ENCODE assay signal across 10 cellular contexts in genomic region chr5:62093981-62094380, GRCh38.
DNase-seq lines count a peak whose midpoint lies in the region; ATAC-seq, FAIRE-seq and TF ChIP-seq lines count a peak whose summit lies in the region.
"Had no signal": no experiment of that assay in that cellular context is flagged by ENCODE, and none has a peak within 500 bp of the region (broad histone marks: within the 10 kb centered on the region; RNA-seq: fewer than 3 reads in every experiment).

No MANE protein-coding gene starts in this region.

- no peak for TF ChIP-seq RAD21 in HepG2 (CRISPR knock-in tag; IDR thresholded peaks at IDR 0.05)

- H2AFZ ChIP-seq in HepG2 (ENCODE audit: low read length): no peak overlapping the region

- no peaks in the 10 kb centered on the region for H3K4me1 ChIP-seq in HepG2 (ENCODE audit: insufficient read depth, low read length)

- no peaks in the 10 kb centered on the region for H3K36me3 ChIP-seq in HepG2 (replicated peaks in 1 of 2; ENCODE audit: control insufficient read depth in 1 of 2, insufficient read depth in 2 of 2, low read length in 2 of 2)
- H3K36me3 ChIP-seq: heart right ventricle had no signal

- POLR2A ChIA-PET in HepG2 (lab: Yijun Ruan, JAX): no interaction called here

- intact Hi-C loops in HepG2 (cut with micrococcal nuclease; ENCODE audit: unreplicated experiment) (loop anchor here (10.0 kb wide), 1 partner anchor 1259 kb away; no protein-coding TSS in a partner anchor), lower leg skin (cut with DNase I; ENCODE audit: low total_unique reads) (no loop called here)

- in situ Hi-C loops in HepG2 (cut with HindIII; ENCODE audit: extremely low pct_ligation_motif_present, low pct_unique_long_range_greater_than_20kb): no loop called here

- no peaks in the 10 kb centered on the region; a peak in 1 of 5 replicates for H3K27me3 ChIP-seq in HepG2 (ENCODE audit: control insufficient read depth in 1 of 2, insufficient read depth in 2 of 2, low read length in 2 of 2)

- H4K20me1 ChIP-seq in HepG2 (ENCODE audit: insufficient read depth, low read length): no peaks in the 10 kb centered on the region

- TF ChIP-seq POLR2A in HepG2 (IDR thresholded peaks at IDR 0.05; ENCODE audit: insufficient read depth in 1 of 2, low read depth in 2 of 2, low read length in 2 of 2) (no peak), lower leg skin (IDR thresholded peaks at IDR 0.05) (no peak)

- no peak overlapping the region for H3K27ac ChIP-seq in HepG2 (ENCODE audit: extremely low read length, insufficient read depth, low read length)
- H3K27ac ChIP-seq: heart right ventricle, HL-60 had no signal

- no peaks in the 10 kb centered on the region for H3K9me3 ChIP-seq in HepG2 (ENCODE audit: low read length)

- no peak overlapping the region for H3K9ac ChIP-seq in HepG2 (ENCODE audit: insufficient read depth, low read depth, low read length)

- DNase-seq in D721Med (ENCODE audit: insufficient read length, low spot score) (no peak), NCI-H1105 treated with DMSO at 0.1 percent for 48 hours (lab: John Stamatoyannopoulos, UW) (peak; percentile 77), amygdala (lab: John Stamatoyannopoulos, UW) (peak in 48 of 56 donors; percentile 0 to 67 (median 26)), HepG2 (ENCODE audit: low spot score) (no peak), omental fat pad (ENCODE audit: low spot score) (no peak), lower leg skin (ENCODE audit: low spot score in 2 of 2) (no peak)
- DNase-seq: heart right ventricle had no signal

- 0% methylated on average over 3 of the region's 3 CpGs for WGBS in HepG2 (ENCODE audit: low lambda C conversion rate)
- WGBS in lower leg skin, 2 donors: 1 to 5% methylated on average over 3 of the region's 3 CpGs

- peak; percentile 41 for FAIRE-seq in D721Med (lab: Jason Lieb, UNC)
- FAIRE-seq in HepG2 (lab: Jason Lieb, UNC): no peak

- CTCF ChIA-PET in HepG2 (lab: Yijun Ruan, JAX; ENCODE audit: low intra/inter-chr PET ratio, low total read pairs): no interaction called here

- TF ChIP-seq EP300 in HepG2 (IDR thresholded peaks at IDR 0.05; ENCODE audit: low read depth in 2 of 2, low read length in 2 of 2): no peak
- no peak for TF ChIP-seq EP300 in HepG2 (CRISPR knock-in tag; IDR thresholded peaks at IDR 0.05; ENCODE audit: borderline replicate concordance)

- no peak for TF ChIP-seq CTCF in D721Med (IDR thresholded peaks at IDR 0.05; ENCODE audit: insufficient read depth, missing control alignments)
- no peak for TF ChIP-seq CTCF in HepG2 (CRISPR knock-in tag; IDR thresholded peaks at IDR 0.05)
- TF ChIP-seq CTCF in omental fat pad (IDR thresholded peaks at IDR 0.05): no peak
- no peak for TF ChIP-seq CTCF in lower leg skin (IDR thresholded peaks at IDR 0.05)

- no peak overlapping the region for H3K4me3 ChIP-seq in HepG2 (replicated peaks in 1 of 3; ENCODE audit: insufficient read depth in 1 of 3, low read depth in 2 of 3, low read length in 3 of 3)
- no peak overlapping the region for H3K4me3 ChIP-seq in lower leg skin (ENCODE audit: low read depth, poor library complexity, severe bottlenecking)
- H3K4me3 ChIP-seq: heart right ventricle had no signal

- H3K4me2 ChIP-seq in HepG2 (ENCODE audit: low read depth, low read length): no peak overlapping the region

- no TSS peak for BruUV-seq in HepG2 (replicated peaks; lab: Mats Ljungman, UMichigan)

- ATAC-seq in HepG2: no peak
- no peak for ATAC-seq in omental fat pad (ENCODE audit: low FRiP score)
- no peak for ATAC-seq in GM18502 (IDR thresholded peaks at IDR 0.05; ENCODE audit: poor library complexity, unreplicated experiment)
- no peak for ATAC-seq in GM18868 (IDR thresholded peaks at IDR 0.05; ENCODE audit: unreplicated experiment)

- H3K79me2 ChIP-seq in HepG2 (ENCODE audit: insufficient read depth, low read length): no peaks in the 10 kb centered on the region

TF ChIP-seq in HepG2, 621 proteins besides CTCF, POLR2A, EP300 and RAD21:
- TF ChIP-seq SCMH1 (CRISPR knock-in tag; IDR thresholded peaks at IDR 0.05; ENCODE audit: borderline replicate concordance) (no peak), RFX3 (CRISPR knock-in tag; IDR thresholded peaks at IDR 0.05) (peak; percentile 56; the same call in 1 of the 2 replicates)
TF ChIP-seq in HepG2: peak in this region for 1.

Comparison
In these comparisons a context has a peak if more than half of its experiments do, and no peak if none do; other contexts are left out.
1. DNase-seq: peak in NCI-H1105 treated with DMSO at 0.1 percent for 48 hours (single experiment) and amygdala (48 of 56); none in D721Med (single experiment), HepG2 (single experiment), omental fat pad (single experiment) and lower leg skin (0 of 2).